Comparison of ENCODE assay signal across 1 cellular context in genomic region chr10:71717056-71717755, GRCh38.
TF ChIP-seq lines count a peak whose summit lies in the region.

No MANE protein-coding gene starts in this region.

TF ChIP-seq in HEK293, 187 proteins besides CTCF, POLR2A, EP300 and RAD21 (continued from another document):
- no peak for TF ChIP-seq ZNF600 (tag by site-specific recombination; IDR thresholded peaks at IDR 0.05)
- TF ChIP-seq ZNF266 (tag by site-specific recombination; IDR thresholded peaks at IDR 0.05; ENCODE audit: low read depth): peak; percentile 48; the same call in 1 of the 2 replicates
